ENCODE assay signal across 21 cellular contexts in the genomic region with DNA sequence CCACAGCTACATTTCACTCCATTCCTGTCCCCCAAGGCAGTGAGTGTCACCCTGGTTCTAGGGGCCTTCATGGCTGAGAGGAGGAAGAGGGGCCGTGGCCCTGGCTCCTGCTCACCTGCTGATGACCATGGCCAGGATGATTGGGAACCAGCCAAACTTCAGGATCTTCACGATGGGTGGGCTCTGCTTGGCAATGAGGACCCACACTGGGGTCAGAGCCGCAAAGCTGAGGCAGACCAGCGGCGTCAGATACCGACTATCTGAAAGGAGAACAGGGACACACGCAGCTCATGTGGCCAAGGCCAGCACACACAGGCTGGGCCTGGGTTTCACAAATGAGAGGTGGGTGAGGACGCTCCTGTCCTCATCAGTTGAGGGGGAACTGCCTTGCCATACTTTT. TPM values are rescaled to one million over a fixed set of nuclear protein-coding genes. Genes with fewer than 3 reads are reported as not detected.
DNase-seq lines count a peak whose midpoint lies in the region; ATAC-seq and TF ChIP-seq lines count a peak whose summit lies in the region.
"Had no signal": no experiment of that assay in that cellular context is flagged by ENCODE, and none has a peak within 500 bp of the region (broad histone marks: within the 10 kb centered on the region; RNA-seq: fewer than 3 reads in every experiment).

No MANE protein-coding gene starts in this region.

- H3K27me3 Mint-ChIP-seq in activated T-helper 17 cell treated with anti-CD3 and anti-CD28 coated beads, Interleukin-2, amount 50 U/mL, for 72 hours: no peaks in the 10 kb centered on the region
- no peaks in the 10 kb centered on the region for H3K27me3 Mint-ChIP-seq in activated CD4-positive, alpha-beta memory T cell treated with anti-CD3 and anti-CD28 coated beads for 36 hours
- H3K27me3 Mint-ChIP-seq: CD4-positive, alpha-beta memory T cell had no signal

- ATAC-seq in activated T-helper 17 cell treated with anti-CD3 and anti-CD28 coated beads, Interleukin-2, amount 50 U/mL, for 72 hours (replicated peaks): no peak
- ATAC-seq in lung (ENCODE audit: insufficient read depth, low FRiP score) (no peak), upper lobe of right lung (no peak), gastroesophageal sphincter (no peak)

- H3K9me3 Mint-ChIP-seq in activated T-helper 17 cell treated with anti-CD3 and anti-CD28 coated beads, Interleukin-2, amount 50 U/mL, for 72 hours: no peaks in the 10 kb centered on the region
- H3K9me3 Mint-ChIP-seq in activated CD4-positive, alpha-beta memory T cell treated with anti-CD3 and anti-CD28 coated beads for 36 hours: no peaks in the 10 kb centered on the region
- H3K9me3 Mint-ChIP-seq: CD4-positive, alpha-beta memory T cell had no signal

- CTCF ChIA-PET in activated CD4-positive, alpha-beta memory T cell treated with anti-CD3 and anti-CD28 coated beads for 36 hours (lab: Charles Lee): interaction anchor here (0.8 kb wide), 1 partner anchor 71 kb away, joined by 3 read pairs; no protein-coding TSS in a partner anchor

- H3K36me3 ChIP-seq in lung (ENCODE audit: control insufficient read depth in 2 of 2, insufficient read depth in 2 of 2, low read length in 2 of 2) (peaks cover 11 to 32% of the 10 kb centered on the region in 2 donors), upper lobe of right lung (no peaks in the 10 kb centered on the region), gastroesophageal sphincter (peaks cover 0 to 66% of the 10 kb centered on the region in 2 donors)

- DNase-seq in lung (ENCODE audit: low spot score): peak; percentile 20
- DNase-seq in upper lobe of right lung: peak; percentile 36
- no peak for DNase-seq in stimulated activated CD4-positive, alpha-beta T cell treated with anti-CD3 and anti-CD28 coated beads, Interleukin-1b, Interleukin-23, amount 100 ng/mL, for 48 hours
- no peak for DNase-seq in activated CD4-positive, alpha-beta memory T cell treated with anti-CD3 and anti-CD28 coated beads for 36 hours
- no peak for DNase-seq in GM19240 (ENCODE audit: insufficient read length, low spot score)
- DNase-seq: C1 segment of cervical spinal cord; Calu3; CD4-positive, alpha-beta memory T cell; COR-L47; DMS53; DMS79 treated with DMSO at 0.1 percent for 48 hours; GF-D8; GOT3; H7; HCEC 1CT had no signal

- H3K36me3 Mint-ChIP-seq in activated T-helper 17 cell treated with anti-CD3 and anti-CD28 coated beads, Interleukin-2, amount 50 U/mL, for 72 hours (ENCODE audit: low read depth): peaks cover 45% of the 10 kb centered on the region
- peaks cover 22% of the 10 kb centered on the region for H3K36me3 Mint-ChIP-seq in activated CD4-positive, alpha-beta memory T cell treated with anti-CD3 and anti-CD28 coated beads for 36 hours

- POLR2A ChIA-PET in activated CD4-positive, alpha-beta memory T cell treated with anti-CD3 and anti-CD28 coated beads for 36 hours (lab: Charles Lee): no interaction called here

- H3K27ac Mint-ChIP-seq in activated T-helper 17 cell treated with anti-CD3 and anti-CD28 coated beads, Interleukin-2, amount 50 U/mL, for 72 hours: peak overlapping the region; percentile 20
- no peak overlapping the region for H3K27ac Mint-ChIP-seq in activated CD4-positive, alpha-beta memory T cell treated with anti-CD3 and anti-CD28 coated beads for 36 hours

- no peak for TF ChIP-seq POLR2A in gastroesophageal sphincter (IDR thresholded peaks at IDR 0.05)

- H3K27me3 ChIP-seq in lung (ENCODE audit: control insufficient read depth, insufficient read depth) (no peaks in the 10 kb centered on the region), upper lobe of right lung (no peaks in the 10 kb centered on the region), gastroesophageal sphincter (no peaks in the 10 kb centered on the region)

- H3K4me1 Mint-ChIP-seq in activated T-helper 17 cell treated with anti-CD3 and anti-CD28 coated beads, Interleukin-2, amount 50 U/mL, for 72 hours: peaks cover 3% of the 10 kb centered on the region
- H3K4me1 Mint-ChIP-seq in activated CD4-positive, alpha-beta memory T cell treated with anti-CD3 and anti-CD28 coated beads for 36 hours (ENCODE audit: low read depth): no peaks in the 10 kb centered on the region
- H3K4me1 Mint-ChIP-seq: CD4-positive, alpha-beta memory T cell had no signal

- intact Hi-C loops in upper lobe of right lung (cut with DNase I): no loop called here
- intact Hi-C loops in activated CD4-positive, alpha-beta memory T cell treated with anti-CD3 and anti-CD28 coated beads for 36 hours (cut with micrococcal nuclease): no loop called here

- no peak overlapping the region for H3K4me3 Mint-ChIP-seq in activated T-helper 17 cell treated with anti-CD3 and anti-CD28 coated beads, Interleukin-2, amount 50 U/mL, for 72 hours
- no peak overlapping the region for H3K4me3 Mint-ChIP-seq in activated CD4-positive, alpha-beta memory T cell treated with anti-CD3 and anti-CD28 coated beads for 36 hours
- H3K4me3 Mint-ChIP-seq: CD4-positive, alpha-beta memory T cell had no signal

- no peak overlapping the region for H3K4me3 ChIP-seq in lung
- no peak overlapping the region for H3K4me3 ChIP-seq in upper lobe of right lung
- no peak overlapping the region for H3K4me3 ChIP-seq in gastroesophageal sphincter

- no peaks in the 10 kb centered on the region for H3K9me3 ChIP-seq in lung (ENCODE audit: control insufficient read depth in 2 of 2, insufficient read depth in 1 of 2, low read length in 1 of 2)
- H3K9me3 ChIP-seq in upper lobe of right lung: no peaks in the 10 kb centered on the region
- H3K9me3 ChIP-seq in gastroesophageal sphincter: no peaks in the 10 kb centered on the region

- no peak for TF ChIP-seq EP300 in gastroesophageal sphincter (IDR thresholded peaks at IDR 0.05)

- WGBS in lung, 2 donors: 98% methylated on average over 8 of the region's 8 CpGs
- 91 to 94% methylated on average over 2 to 4 of the region's 8 CpGs for WGBS in gastroesophageal sphincter (ENCODE audit: low coverage in 1 of 2), 2 donors

- H3K4me1 ChIP-seq in lung (ENCODE audit: control insufficient read depth in 2 of 2, insufficient read depth in 2 of 2, low read length in 2 of 2) (no peaks in the 10 kb centered on the region), upper lobe of right lung (no peaks in the 10 kb centered on the region), gastroesophageal sphincter (peaks cover 0 to 11% (median 0%) of the 10 kb centered on the region in 3 donors)

- H3K27ac ChIP-seq in lung (ENCODE audit: low read depth in 1 of 2, low read length in 1 of 2) (no peak overlapping the region), upper lobe of right lung (no peak overlapping the region), gastroesophageal sphincter (no peak overlapping the region)

- TF ChIP-seq CTCF in lung (IDR thresholded peaks at IDR 0.05; ENCODE audit: control extremely low read depth, extremely low read depth): no peak
- TF ChIP-seq CTCF in upper lobe of right lung (IDR thresholded peaks at IDR 0.05): no peak
- no peak for TF ChIP-seq CTCF in gastroesophageal sphincter (IDR thresholded peaks at IDR 0.05)

RNA-seq across cellular contexts. Expression of a gene that starts 47.6 kb away (rescaled TPM):
- total RNA-seq in activated T-helper 17 cell treated with anti-CD3 and anti-CD28 coated beads, Interleukin-2, amount 50 U/mL, for 72 hours: not detected
- total RNA-seq in lung: under 1 TPM; 0.34 to 0.67 TPM
- polyA plus RNA-seq in lung: under 1 TPM; 0.14 to 0.61 TPM
- total RNA-seq in upper lobe of right lung: not detected
- total RNA-seq in activated CD4-positive, alpha-beta memory T cell treated with anti-CD3 and anti-CD28 coated beads for 36 hours: not detected
- total RNA-seq in gastroesophageal sphincter: not detected
- total RNA-seq: A172; A673; CD4-positive, alpha-beta memory T cell; G401; H7 had no signal
- polyA plus RNA-seq: BJ; CD4-positive, alpha-beta memory T cell had no signal

Comparison
In these comparisons a context has a peak if more than half of its experiments do, and no peak if none do; other contexts are left out.
1. DNase-seq: peak in lung (single experiment) and upper lobe of right lung (single experiment); none in stimulated activated CD4-positive, alpha-beta T cell treated with anti-CD3 and anti-CD28 coated beads, Interleukin-1b, Interleukin-23, amount 100 ng/mL, for 48 hours (single experiment), activated CD4-positive, alpha-beta memory T cell treated with anti-CD3 and anti-CD28 coated beads for 36 hours (single experiment) and GM19240 (single experiment).